Comparison of ENCODE assay signal across 1 cellular context in genomic region chr1:181151378-181152326, GRCh38.
A peak's percentile ranks its signal among the peaks of the same experiment; 100 is the strongest.
TF ChIP-seq lines count a peak whose summit lies in the region.

No MANE protein-coding gene starts in this region.

TF ChIP-seq in GM12878, 131 proteins besides CTCF, POLR2A, EP300 and RAD21 (continued from another document and continues in another):
- TF ChIP-seq NKRF (conservative IDR thresholded peaks at IDR 0.05) (no peak), CBX3 (IDR thresholded peaks at IDR 0.05; ENCODE audit: borderline replicate concordance, low read depth) (no peak), ELK1 (IDR thresholded peaks at IDR 0.05; ENCODE audit: low read depth, low read length) (no peak), GATAD2B (conservative IDR thresholded peaks at IDR 0.05; ENCODE audit: low read depth) (peak; percentile 61; the same call in 1 of the 2 replicates), JUNB (IDR thresholded peaks at IDR 0.05) (peak; percentile 56), IRF4 (IDR thresholded peaks at IDR 0.05; ENCODE audit: low read depth, low read length) (peak; percentile 60; the same call in 1 of the 2 replicates), E4F1 (IDR thresholded peaks at IDR 0.05; ENCODE audit: borderline replicate concordance, partially characterized antibody) (no peak), BRCA1 (IDR thresholded peaks at IDR 0.05; ENCODE audit: low read depth, low read length) (no peak), ZZZ3 (IDR thresholded peaks at IDR 0.05; ENCODE audit: control insufficient read depth, insufficient read length, low read depth) (no peak), HSF1 (IDR thresholded peaks at IDR 0.05; ENCODE audit: low read depth, low read length) (no peak), CBFB (IDR thresholded peaks at IDR 0.05; ENCODE audit: low read depth) (0 out of 2 replicates have a peak, but pooled peaks have one; percentile 35), ZSCAN29 (IDR thresholded peaks at IDR 0.05) (no peak; the same call in 1 of the 2 replicates), SREBF2 (IDR thresholded peaks at IDR 0.05; ENCODE audit: low read length) (no peak), SP1 (IDR thresholded peaks at IDR 0.05; ENCODE audit: low read depth, low read length) (peak; percentile 21), YBX1 (IDR thresholded peaks at IDR 0.05) (no peak), ATF2 (IDR thresholded peaks at IDR 0.05; ENCODE audit: low read length) (peak; percentile 76), DPF2 (IDR thresholded peaks at IDR 0.05) (peak; percentile 82), CHD4 (IDR thresholded peaks at IDR 0.05) (no peak), NR2F1 (conservative IDR thresholded peaks at IDR 0.05) (peak; percentile 47; the same call in 1 of the 2 replicates), RUNX3 (IDR thresholded peaks at IDR 0.05; ENCODE audit: low read length) (peak; percentile 79), EED (IDR thresholded peaks at IDR 0.05; ENCODE audit: low read depth) (peak; percentile 53), RAD51 (IDR thresholded peaks at IDR 0.05) (0 out of 2 replicates have a peak, but pooled peaks have one; percentile 15), IKZF2 (IDR thresholded peaks at IDR 0.05) (peak; percentile 93), IKZF1 (conservative IDR thresholded peaks at IDR 0.05) (peak; percentile 95), ESRRA (IDR thresholded peaks at IDR 0.05; ENCODE audit: low read length) (no peak), PAX5 (IDR thresholded peaks at IDR 0.05; ENCODE audit: borderline replicate concordance, low read depth, low read length) (no peak; the same call in 1 of the 2 replicates), SRF (IDR thresholded peaks at IDR 0.05; ENCODE audit: low read depth in 2 of 2, low read length in 2 of 2) (peak in 1 of 2 experiments; percentile 67; a peak in 1 of 4 replicates), MEF2A (IDR thresholded peaks at IDR 0.05; ENCODE audit: insufficient read depth, low read depth, low read length) (peak; percentile 96), RB1 (IDR thresholded peaks at IDR 0.05; ENCODE audit: borderline replicate concordance) (no peak), USF1 (IDR thresholded peaks at IDR 0.05; ENCODE audit: borderline replicate concordance, extremely low read length, insufficient read depth, low read depth, low read length) (no peak), ZBTB4 (CRISPR knock-in tag; IDR thresholded peaks at IDR 0.05) (0 out of 2 replicates have a peak, but pooled peaks have one; percentile 29), BHLHE40 (IDR thresholded peaks at IDR 0.05; ENCODE audit: borderline replicate concordance in 1 of 2, low read depth in 2 of 2, low read length in 1 of 2) (peak; percentile 55 to 70; a peak in 3 of 4 replicates), MYC (IDR thresholded peaks at IDR 0.05; ENCODE audit: insufficient read depth, insufficient read length, insufficient replicate concordance, low read length, severe bottlenecking) (no peak), SUPT20H (IDR thresholded peaks at IDR 0.05; ENCODE audit: borderline replicate concordance, control insufficient read depth, low read depth, low read length) (no peak), BMI1 (IDR thresholded peaks at IDR 0.05; ENCODE audit: borderline replicate concordance) (peak; percentile 65; the same call in 1 of the 2 replicates), CEBPB (IDR thresholded peaks at IDR 0.05; ENCODE audit: borderline replicate concordance in 1 of 2, low read depth in 2 of 2, low read length in 2 of 2) (0 out of 4 replicates have a peak, but pooled peaks of 1 of the 2 experiments have one; percentile 18), KAT2A (conservative IDR thresholded peaks at IDR 0.05; ENCODE audit: control insufficient read depth, low read depth, low read length) (no peak), RFX5 (IDR thresholded peaks at IDR 0.05; ENCODE audit: low read depth, low read length) (no peak), REST (IDR thresholded peaks at IDR 0.05; ENCODE audit: low read depth, low read length) (no peak), NBN (IDR thresholded peaks at IDR 0.05) (peak; percentile 82), TAF1 (IDR thresholded peaks at IDR 0.05; ENCODE audit: borderline replicate concordance, low read depth, low read length) (no peak), NFIC (IDR thresholded peaks at IDR 0.05; ENCODE audit: low read depth, low read length) (peak; percentile 63), PML (IDR thresholded peaks at IDR 0.05; ENCODE audit: low read length) (no peak), CHD2 (IDR thresholded peaks at IDR 0.05; ENCODE audit: borderline replicate concordance, low read depth, low read length) (0 out of 2 replicates have a peak, but pooled peaks have one; percentile 37), MEF2B (IDR thresholded peaks at IDR 0.05; ENCODE audit: partially characterized antibody, poor library complexity, severe bottlenecking) (peak; percentile 96), FOS (IDR thresholded peaks at IDR 0.05; ENCODE audit: borderline replicate concordance, extremely low read depth, insufficient read length) (no peak), USF2 (IDR thresholded peaks at IDR 0.05; ENCODE audit: borderline replicate concordance, low read depth, low read length) (no peak), ETV6 (conservative IDR thresholded peaks at IDR 0.05 in 1 of 2, IDR thresholded peaks at IDR 0.05 in 1 of 2; ENCODE audit: borderline replicate concordance in 1 of 2, low read depth in 1 of 2) (peak in 1 of 2 experiments; percentile 45; a peak in 1 of 4 replicates)
